Comparison of ENCODE assay signal across 8 cellular contexts in the genomic region with DNA sequence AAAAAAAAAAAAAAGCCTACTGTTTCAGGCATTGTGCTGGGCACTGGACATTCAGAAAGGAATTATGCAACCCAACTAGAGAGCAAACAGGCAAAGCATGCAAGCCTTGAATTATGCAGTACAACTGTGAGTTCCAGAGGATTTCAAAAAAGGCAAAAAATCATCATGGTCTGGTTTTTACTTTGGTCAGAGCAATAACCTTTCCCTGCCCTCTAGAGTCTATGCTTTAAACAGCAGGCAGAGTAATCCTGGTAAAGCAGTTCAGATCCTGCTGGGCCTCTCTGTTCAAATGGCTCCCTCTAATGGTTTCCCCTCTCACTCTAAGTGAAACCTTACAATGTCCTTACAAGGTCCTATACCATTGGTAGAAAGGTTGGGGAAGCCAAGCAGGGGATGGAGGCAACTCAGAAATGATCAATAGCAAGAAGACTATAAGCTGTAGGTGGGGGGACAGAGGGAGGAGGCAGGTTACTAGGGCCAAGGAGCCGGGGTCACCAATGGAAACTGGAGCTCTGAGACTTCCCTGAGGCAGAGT. TPM values are rescaled to one million over a fixed set of nuclear protein-coding genes. Genes with fewer than 3 reads are reported as not detected.
DNase-seq lines count a peak whose midpoint lies in the region; ATAC-seq and TF ChIP-seq lines count a peak whose summit lies in the region.

No MANE protein-coding gene starts in this region.

- no peak overlapping the region for H3K4me3 Mint-ChIP-seq in activated naive CD8-positive, alpha-beta T cell treated with anti-CD3 and anti-CD28 coated beads, Interleukin-2, amount 50 U/mL, for 24 hours

- no peaks in the 10 kb centered on the region for H3K27me3 Mint-ChIP-seq in activated naive CD8-positive, alpha-beta T cell treated with anti-CD3 and anti-CD28 coated beads, Interleukin-2, amount 50 U/mL, for 24 hours

- peak; percentile 22 to 25 for ATAC-seq in activated CD4-positive, CD25-positive, alpha-beta regulatory T cell treated with anti-CD3 and anti-CD28 coated beads, Interleukin-2, amount 50 U/mL, for 24 hours
- ATAC-seq in activated naive CD8-positive, alpha-beta T cell treated with anti-CD3 and anti-CD28 coated beads, Interleukin-2, amount 50 U/mL, for 24 hours: peak; percentile 62

- H3K9me2 ChIP-seq in OCI-LY1 (ENCODE audit: low read depth, low read length): no peaks in the 10 kb centered on the region

- no peaks in the 10 kb centered on the region for H3K9me3 Mint-ChIP-seq in activated naive CD8-positive, alpha-beta T cell treated with anti-CD3 and anti-CD28 coated beads, Interleukin-2, amount 50 U/mL, for 24 hours

- peaks cover under 1% of the 10 kb centered on the region for H3K36me3 Mint-ChIP-seq in activated naive CD8-positive, alpha-beta T cell treated with anti-CD3 and anti-CD28 coated beads, Interleukin-2, amount 50 U/mL, for 24 hours (ENCODE audit: low read depth)

- H3K4me1 ChIP-seq in OCI-LY1 (ENCODE audit: insufficient read depth, low read length, severe bottlenecking) (peaks cover 23% of the 10 kb centered on the region), cardiac muscle cell (ENCODE audit: low read depth) (peaks cover 7% of the 10 kb centered on the region)

- no peak overlapping the region for H3K4me2 ChIP-seq in OCI-LY1 (ENCODE audit: low read length)

- no peaks in the 10 kb centered on the region for H4K20me1 ChIP-seq in OCI-LY1 (ENCODE audit: insufficient read depth, low read length)

- peaks cover 2% of the 10 kb centered on the region; the same call in 1 of the 2 replicates for H3K79me2 ChIP-seq in OCI-LY1 (ENCODE audit: insufficient read depth, low read length)

- H3K9me3 ChIP-seq in OCI-LY1 (ENCODE audit: low read length): no peaks in the 10 kb centered on the region
- no peaks in the 10 kb centered on the region for H3K9me3 ChIP-seq in cardiac muscle cell (ENCODE audit: low read depth)

- H3K27ac ChIP-seq in OCI-LY1 (ENCODE audit: low read depth, low read length, poor library complexity, severe bottlenecking) (no peak overlapping the region), cardiac muscle cell (no peak overlapping the region)

- TF ChIP-seq CTCF in OCI-LY1 (IDR thresholded peaks at IDR 0.05; ENCODE audit: low read length) (peak; percentile 98), cardiac muscle cell (IDR thresholded peaks at IDR 0.05; ENCODE audit: low read depth, low read length) (peak; percentile 99)

- H3K4me1 Mint-ChIP-seq in activated naive CD8-positive, alpha-beta T cell treated with anti-CD3 and anti-CD28 coated beads, Interleukin-2, amount 50 U/mL, for 24 hours: peaks cover 51% of the 10 kb centered on the region

- H3K36me3 ChIP-seq in OCI-LY1 (ENCODE audit: insufficient read depth, low read length): no peaks in the 10 kb centered on the region
- H3K36me3 ChIP-seq in cardiac muscle cell: no peaks in the 10 kb centered on the region

- intact Hi-C loops in posterior vena cava (cut with DNase I): loop anchor here (2.0 to 10.0 kb wide), 3 partner anchors 37 to 220 kb away; a partner anchor contains a TSS

- H3F3A ChIP-seq in OCI-LY1 (ENCODE audit: insufficient read depth, low read length): no peaks in the 10 kb centered on the region

- H3K9ac ChIP-seq in OCI-LY1 (ENCODE audit: low read length): no peak overlapping the region

- H3K27me3 ChIP-seq in OCI-LY1 (ENCODE audit: insufficient read depth, low read length) (no peaks in the 10 kb centered on the region), cardiac muscle cell (peaks cover 8% of the 10 kb centered on the region)

- H3K27ac Mint-ChIP-seq in activated naive CD8-positive, alpha-beta T cell treated with anti-CD3 and anti-CD28 coated beads, Interleukin-2, amount 50 U/mL, for 24 hours: no peak overlapping the region

- no peak overlapping the region for H2AFZ ChIP-seq in OCI-LY1 (ENCODE audit: low read length)

- no peak for DNase-seq in activated CD4-positive, CD25-positive, alpha-beta regulatory T cell treated with anti-CD3 and anti-CD28 coated beads, Interleukin-2, amount 50 U/mL, for 72 hours
- peak; percentile 89 for DNase-seq in Jurkat, Clone E6-1 (ENCODE audit: low read depth, low spot score)
- DNase-seq in activated naive CD8-positive, alpha-beta T cell treated with anti-CD3 and anti-CD28 coated beads, Interleukin-2, amount 50 U/mL, for 24 hours: peak; percentile 35
- DNase-seq in cardiac muscle cell (ENCODE audit: low read depth in 1 of 2, low spot score in 1 of 2) (peak; percentile 89 to 97), putamen (ENCODE audit: low spot score) (peak; percentile 71), posterior vena cava (ENCODE audit: low spot score) (no peak)

- no peak overlapping the region for H3K4me3 ChIP-seq in Jurkat, Clone E6-1 (ENCODE audit: low read length)
- H3K4me3 ChIP-seq in OCI-LY1 (ENCODE audit: low read depth, low read length, poor library complexity, severe bottlenecking) (no peak overlapping the region), cardiac muscle cell (no peak overlapping the region)

RNA-seq across cellular contexts. Expression of a gene that starts 4.6 kb away (rescaled TPM):
- polyA plus RNA-seq in Jurkat, Clone E6-1 (2012; ENCODE audit: insufficient read depth, insufficient read length): 336 TPM
- 33.4 and 75.2 TPM in 2 replicates for total RNA-seq in cardiac muscle cell
- 27.2 and 31.1 TPM in 2 replicates for polyA plus RNA-seq in cardiac muscle cell
- 100 to 1,000 TPM; 121 to 129 TPM for total RNA-seq in posterior vena cava

RNA-seq across cellular contexts. Expression of a gene that starts 9.3 kb away (rescaled TPM):
- polyA plus RNA-seq in Jurkat, Clone E6-1 (2012; ENCODE audit: insufficient read depth, insufficient read length): 4.5 TPM
- 0.39 TPM in 1 of 2 replicates, not detected in the other for total RNA-seq in cardiac muscle cell
- polyA plus RNA-seq in cardiac muscle cell: 0.84 and 0.94 TPM in 2 replicates
- total RNA-seq in posterior vena cava: 10 to 100 TPM in 1 of 2 donors, 1 to 10 TPM in 1; 8.8 to 18.2 TPM

RNA-seq across cellular contexts. Expression of a gene that starts 44.0 kb away (rescaled TPM):
- not detected for polyA plus RNA-seq in Jurkat, Clone E6-1 (2012; ENCODE audit: insufficient read depth, insufficient read length)
- total RNA-seq in cardiac muscle cell (0.21 and 0.74 TPM in 2 replicates), posterior vena cava (not detected)
- 0.51 and 1.2 TPM in 2 replicates for polyA plus RNA-seq in cardiac muscle cell

RNA-seq across cellular contexts. Expression of a gene that starts 51.7 kb away (rescaled TPM):
- not detected for polyA plus RNA-seq in Jurkat, Clone E6-1 (2012; ENCODE audit: insufficient read depth, insufficient read length)
- 0.18 TPM in 1 of 2 replicates, not detected in the other for total RNA-seq in cardiac muscle cell
- polyA plus RNA-seq in cardiac muscle cell: 0.11 TPM in 1 of 2 replicates, not detected in the other
- not detected for total RNA-seq in posterior vena cava

Comparison
In these comparisons a context has a peak if more than half of its experiments do, and no peak if none do; other contexts are left out.
1. DNase-seq: peak in Jurkat, Clone E6-1 (single experiment), activated naive CD8-positive, alpha-beta T cell treated with anti-CD3 and anti-CD28 coated beads, Interleukin-2, amount 50 U/mL, for 24 hours (single experiment), cardiac muscle cell (2 of 2) and putamen (single experiment); none in activated CD4-positive, CD25-positive, alpha-beta regulatory T cell treated with anti-CD3 and anti-CD28 coated beads, Interleukin-2, amount 50 U/mL, for 72 hours (single experiment) and posterior vena cava (single experiment).